In genomic region chr19:10836478-10837325, GRCh38 we compare ENCODE assay signal across 1 cellular context.
TF ChIP-seq lines count a peak whose summit lies in the region.

No MANE protein-coding gene starts in this region.

TF ChIP-seq in K562, 482 proteins besides CTCF, POLR2A, EP300 and RAD21 (continued from another document and continues in another):
- TF ChIP-seq ZNF407 (IDR thresholded peaks at IDR 0.05; ENCODE audit: low read depth) (peak; percentile 98), NUFIP1 (IDR thresholded peaks at IDR 0.05; ENCODE audit: partially characterized antibody) (peak; percentile 95), ZNF57 (CRISPR knock-in tag; IDR thresholded peaks at IDR 0.05) (no peak), SOX6 (IDR thresholded peaks at IDR 0.05) (peak; percentile 45; the same call in 1 of the 2 replicates), NR4A1 (CRISPR knock-in tag; IDR thresholded peaks at IDR 0.05) (peak; percentile 94), NR4A1 (tag; IDR thresholded peaks at IDR 0.05) (peak; percentile 93), HCFC1 (IDR thresholded peaks at IDR 0.05; ENCODE audit: low read depth, low read length) (peak; percentile 76), POU5F1 (IDR thresholded peaks at IDR 0.05; ENCODE audit: borderline replicate concordance, low read depth, low read length, partially characterized antibody) (peak; percentile 88), CEBPG (CRISPR knock-in tag; IDR thresholded peaks at IDR 0.05) (peak; percentile 58; the same call in 1 of the 2 replicates), CEBPG (tag; conservative IDR thresholded peaks at IDR 0.05 in 1 of 2, IDR thresholded peaks at IDR 0.05 in 1 of 2) (no peak), CREB3 (tag; conservative IDR thresholded peaks at IDR 0.05; ENCODE audit: low read depth) (peak; percentile 97), ZNF354B (CRISPR knock-in tag; IDR thresholded peaks at IDR 0.05) (peak; percentile 53; the same call in 1 of the 2 replicates), MTA3 (IDR thresholded peaks at IDR 0.05; ENCODE audit: borderline replicate concordance) (peak; percentile 99), ZNF561 (CRISPR knock-in tag; conservative IDR thresholded peaks at IDR 0.05) (0 out of 2 replicates have a peak, but pooled peaks have one; percentile 30), ZNF263 (CRISPR knock-in tag; IDR thresholded peaks at IDR 0.05; ENCODE audit: borderline replicate concordance) (peak; percentile 87), ZNF695 (CRISPR knock-in tag; IDR thresholded peaks at IDR 0.05) (0 out of 2 replicates have a peak, but pooled peaks have one; percentile 68), ZNF318 (IDR thresholded peaks at IDR 0.05; ENCODE audit: borderline replicate concordance in 1 of 2, low read depth in 1 of 2) (peak in 1 of 2 experiments; percentile 61; a peak in 1 of 4 replicates), BRD4 (IDR thresholded peaks at IDR 0.05) (no peak), BRD9 (IDR thresholded peaks at IDR 0.05; ENCODE audit: low read depth, partially characterized antibody) (no peak), ETV5 (CRISPR knock-in tag; IDR thresholded peaks at IDR 0.05; ENCODE audit: low read depth) (peak; percentile 72; the same call in 1 of the 2 replicates), ZNF143 (CRISPR knock-in tag; IDR thresholded peaks at IDR 0.05) (peak; percentile 90)
- TF ChIP-seq, protein P1, sequence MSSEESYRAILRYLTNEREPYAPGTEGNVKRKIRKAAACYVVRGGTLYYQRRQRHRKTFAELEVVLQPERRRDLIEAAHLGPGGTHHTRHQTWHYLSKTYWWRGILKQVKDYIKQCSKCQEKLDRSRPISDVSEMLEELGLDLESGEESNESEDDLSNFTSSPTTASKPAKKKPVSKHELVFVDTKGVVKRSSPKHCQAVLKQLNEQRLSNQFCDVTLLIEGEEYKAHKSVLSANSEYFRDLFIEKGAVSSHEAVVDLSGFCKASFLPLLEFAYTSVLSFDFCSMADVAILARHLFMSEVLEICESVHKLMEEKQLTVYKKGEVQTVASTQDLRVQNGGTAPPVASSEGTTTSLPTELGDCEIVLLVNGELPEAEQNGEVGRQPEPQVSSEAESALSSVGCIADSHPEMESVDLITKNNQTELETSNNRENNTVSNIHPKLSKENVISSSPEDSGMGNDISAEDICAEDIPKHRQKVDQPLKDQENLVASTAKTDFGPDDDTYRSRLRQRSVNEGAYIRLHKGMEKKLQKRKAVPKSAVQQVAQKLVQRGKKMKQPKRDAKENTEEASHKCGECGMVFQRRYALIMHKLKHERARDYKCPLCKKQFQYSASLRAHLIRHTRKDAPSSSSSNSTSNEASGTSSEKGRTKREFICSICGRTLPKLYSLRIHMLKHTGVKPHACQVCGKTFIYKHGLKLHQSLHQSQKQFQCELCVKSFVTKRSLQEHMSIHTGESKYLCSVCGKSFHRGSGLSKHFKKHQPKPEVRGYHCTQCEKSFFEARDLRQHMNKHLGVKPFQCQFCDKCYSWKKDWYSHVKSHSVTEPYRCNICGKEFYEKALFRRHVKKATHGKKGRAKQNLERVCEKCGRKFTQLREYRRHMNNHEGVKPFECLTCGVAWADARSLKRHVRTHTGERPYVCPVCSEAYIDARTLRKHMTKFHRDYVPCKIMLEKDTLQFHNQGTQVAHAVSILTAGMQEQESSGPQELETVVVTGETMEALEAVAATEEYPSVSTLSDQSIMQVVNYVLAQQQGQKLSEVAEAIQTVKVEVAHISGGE (CRISPR knock-in tag; IDR thresholded peaks at IDR 0.05) = peak in 2 of 3 experiments; percentile 18 to 85; a peak in 2 of 6 replicates
- TF ChIP-seq, protein P2, sequence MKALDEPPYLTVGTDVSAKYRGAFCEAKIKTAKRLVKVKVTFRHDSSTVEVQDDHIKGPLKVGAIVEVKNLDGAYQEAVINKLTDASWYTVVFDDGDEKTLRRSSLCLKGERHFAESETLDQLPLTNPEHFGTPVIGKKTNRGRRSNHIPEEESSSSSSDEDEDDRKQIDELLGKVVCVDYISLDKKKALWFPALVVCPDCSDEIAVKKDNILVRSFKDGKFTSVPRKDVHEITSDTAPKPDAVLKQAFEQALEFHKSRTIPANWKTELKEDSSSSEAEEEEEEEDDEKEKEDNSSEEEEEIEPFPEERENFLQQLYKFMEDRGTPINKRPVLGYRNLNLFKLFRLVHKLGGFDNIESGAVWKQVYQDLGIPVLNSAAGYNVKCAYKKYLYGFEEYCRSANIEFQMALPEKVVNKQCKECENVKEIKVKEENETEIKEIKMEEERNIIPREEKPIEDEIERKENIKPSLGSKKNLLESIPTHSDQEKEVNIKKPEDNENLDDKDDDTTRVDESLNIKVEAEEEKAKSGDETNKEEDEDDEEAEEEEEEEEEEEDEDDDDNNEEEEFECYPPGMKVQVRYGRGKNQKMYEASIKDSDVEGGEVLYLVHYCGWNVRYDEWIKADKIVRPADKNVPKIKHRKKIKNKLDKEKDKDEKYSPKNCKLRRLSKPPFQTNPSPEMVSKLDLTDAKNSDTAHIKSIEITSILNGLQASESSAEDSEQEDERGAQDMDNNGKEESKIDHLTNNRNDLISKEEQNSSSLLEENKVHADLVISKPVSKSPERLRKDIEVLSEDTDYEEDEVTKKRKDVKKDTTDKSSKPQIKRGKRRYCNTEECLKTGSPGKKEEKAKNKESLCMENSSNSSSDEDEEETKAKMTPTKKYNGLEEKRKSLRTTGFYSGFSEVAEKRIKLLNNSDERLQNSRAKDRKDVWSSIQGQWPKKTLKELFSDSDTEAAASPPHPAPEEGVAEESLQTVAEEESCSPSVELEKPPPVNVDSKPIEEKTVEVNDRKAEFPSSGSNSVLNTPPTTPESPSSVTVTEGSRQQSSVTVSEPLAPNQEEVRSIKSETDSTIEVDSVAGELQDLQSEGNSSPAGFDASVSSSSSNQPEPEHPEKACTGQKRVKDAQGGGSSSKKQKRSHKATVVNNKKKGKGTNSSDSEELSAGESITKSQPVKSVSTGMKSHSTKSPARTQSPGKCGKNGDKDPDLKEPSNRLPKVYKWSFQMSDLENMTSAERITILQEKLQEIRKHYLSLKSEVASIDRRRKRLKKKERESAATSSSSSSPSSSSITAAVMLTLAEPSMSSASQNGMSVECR (CRISPR knock-in tag; IDR thresholded peaks at IDR 0.05) = peak; percentile 95
- TF ChIP-seq, protein P3, sequence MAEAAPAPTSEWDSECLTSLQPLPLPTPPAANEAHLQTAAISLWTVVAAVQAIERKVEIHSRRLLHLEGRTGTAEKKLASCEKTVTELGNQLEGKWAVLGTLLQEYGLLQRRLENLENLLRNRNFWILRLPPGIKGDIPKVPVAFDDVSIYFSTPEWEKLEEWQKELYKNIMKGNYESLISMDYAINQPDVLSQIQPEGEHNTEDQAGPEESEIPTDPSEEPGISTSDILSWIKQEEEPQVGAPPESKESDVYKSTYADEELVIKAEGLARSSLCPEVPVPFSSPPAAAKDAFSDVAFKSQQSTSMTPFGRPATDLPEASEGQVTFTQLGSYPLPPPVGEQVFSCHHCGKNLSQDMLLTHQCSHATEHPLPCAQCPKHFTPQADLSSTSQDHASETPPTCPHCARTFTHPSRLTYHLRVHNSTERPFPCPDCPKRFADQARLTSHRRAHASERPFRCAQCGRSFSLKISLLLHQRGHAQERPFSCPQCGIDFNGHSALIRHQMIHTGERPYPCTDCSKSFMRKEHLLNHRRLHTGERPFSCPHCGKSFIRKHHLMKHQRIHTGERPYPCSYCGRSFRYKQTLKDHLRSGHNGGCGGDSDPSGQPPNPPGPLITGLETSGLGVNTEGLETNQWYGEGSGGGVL (CRISPR knock-in tag; IDR thresholded peaks at IDR 0.05) = no peak
